In the genomic region with DNA sequence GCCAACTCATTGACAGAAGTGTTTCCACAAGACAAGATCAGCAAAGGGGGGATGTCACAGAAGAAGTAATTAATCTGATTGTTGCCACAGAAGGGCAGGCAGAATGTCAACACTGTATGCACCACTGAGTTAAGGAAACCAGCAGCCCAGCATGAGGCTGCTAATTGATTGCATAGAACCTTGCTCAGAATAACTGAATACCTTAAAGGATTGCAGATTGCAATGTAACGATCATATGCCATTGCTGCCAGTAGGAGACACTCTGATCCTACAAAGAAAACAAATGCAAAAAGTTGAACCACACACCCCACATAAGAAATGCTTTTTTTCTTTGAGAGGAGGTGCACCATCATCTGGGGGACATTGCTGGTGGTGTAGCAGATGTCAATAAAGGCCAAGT, we compare ENCODE assay signal across 28 cellular contexts. TPM values are rescaled to one million over a fixed set of nuclear protein-coding genes. Genes with fewer than 3 reads are reported as not detected.
DNase-seq lines count a peak whose midpoint lies in the region; ATAC-seq and TF ChIP-seq lines count a peak whose summit lies in the region.
"Had no signal": no experiment of that assay in that cellular context is flagged by ENCODE, and none has a peak within 500 bp of the region (broad histone marks: within the 10 kb centered on the region; RNA-seq: fewer than 3 reads in every experiment).

No MANE protein-coding gene starts in this region.

- H3K9me3 ChIP-seq in SK-N-SH (no peaks in the 10 kb centered on the region), WERI-Rb-1 (ENCODE audit: severe bottlenecking) (peaks cover 2% of the 10 kb centered on the region), neuronal stem cell (replicated peaks in 1 of 2; ENCODE audit: control insufficient read depth in 2 of 2, insufficient read depth in 1 of 2, low read depth in 1 of 2, low read length in 2 of 2) (no peaks in the 10 kb centered on the region)

- no peak overlapping the region for H3K4me3 ChIP-seq in SK-N-SH (ENCODE audit: low read depth in 2 of 2, low read length in 1 of 2)
- no peak overlapping the region for H3K4me3 ChIP-seq in WERI-Rb-1 (ENCODE audit: low read depth, low read length)
- H3K4me3 ChIP-seq in neuronal stem cell (ENCODE audit: low read length in 2 of 2), result no peak overlapping the region
- H3K4me3 ChIP-seq: BLaER1 treated with 17β-estradiol and CSF1 and Interleukin-3, amounts not matched to agents 10 nM and 100 nM; smooth muscle cell had no signal

- H3K4me2 ChIP-seq in SK-N-SH, result no peak overlapping the region
- no peak overlapping the region for H3K4me2 ChIP-seq in neuronal stem cell (ENCODE audit: insufficient read depth, low read length, poor library complexity, severe bottlenecking)
- H3K4me2 ChIP-seq: BLaER1 treated with 17β-estradiol and CSF1 and Interleukin-3, amounts not matched to agents 10 nM and 100 nM; smooth muscle cell had no signal

- H3K36me3 Mint-ChIP-seq in activated CD8-positive, alpha-beta T cell treated with anti-CD3 and anti-CD28 coated beads, Interleukin-2, amount 10 ng/mL, durations not matched to agents 7 days and 5 days (ENCODE audit: low read depth), result no peaks in the 10 kb centered on the region
- H3K36me3 Mint-ChIP-seq: type B pancreatic cell had no signal

- no peak for TF ChIP-seq EP300 in SK-N-SH (IDR thresholded peaks at IDR 0.05; ENCODE audit: borderline replicate concordance in 1 of 2, low read depth in 1 of 2, low read length in 1 of 2)

- no peak overlapping the region for H3K18ac ChIP-seq in neuronal stem cell (ENCODE audit: low read length)

- H2AFZ ChIP-seq in SK-N-SH (ENCODE audit: low read depth) (no peak overlapping the region), neuronal stem cell (ENCODE audit: low read length) (no peak overlapping the region)

- no peaks in the 10 kb centered on the region for H4K20me1 ChIP-seq in SK-N-SH (ENCODE audit: insufficient read depth)
- H4K20me1 ChIP-seq: BLaER1 treated with 17β-estradiol and CSF1 and Interleukin-3, amounts not matched to agents 10 nM and 100 nM had no signal

- CTCF ChIA-PET in SK-N-SH (lab: Yijun Ruan, JAX), result no interaction called here
- CTCF ChIA-PET in activated CD8-positive, alpha-beta T cell treated with anti-CD3 and anti-CD28 coated beads, Interleukin-2, amount 10 ng/mL, durations not matched to agents 7 days and 5 days (lab: Charles Lee), result no interaction called here

- H3K14ac ChIP-seq in neuronal stem cell (ENCODE audit: low read length), result no peak overlapping the region

- H3K27ac ChIP-seq in SK-N-SH (ENCODE audit: low read depth in 2 of 2, low read length in 1 of 2), result no peak overlapping the region
- H3K27ac ChIP-seq in WERI-Rb-1, result no peak overlapping the region
- no peak overlapping the region for H3K27ac ChIP-seq in neuronal stem cell (replicated peaks; ENCODE audit: low read length)
- H3K27ac ChIP-seq: 22Rv1; BLaER1 treated with 17β-estradiol and CSF1 and Interleukin-3, amounts not matched to agents 10 nM and 100 nM had no signal

- no peak overlapping the region for H2BK12ac ChIP-seq in neuronal stem cell (ENCODE audit: low read length)

- H3K9me3 Mint-ChIP-seq in activated CD8-positive, alpha-beta T cell treated with anti-CD3 and anti-CD28 coated beads, Interleukin-2, amount 10 ng/mL, durations not matched to agents 7 days and 5 days (ENCODE audit: insufficient read depth), result no peaks in the 10 kb centered on the region
- H3K9me3 Mint-ChIP-seq: type B pancreatic cell had no signal

- H3K27ac Mint-ChIP-seq in activated CD8-positive, alpha-beta T cell treated with anti-CD3 and anti-CD28 coated beads, Interleukin-2, amount 10 ng/mL, durations not matched to agents 7 days and 5 days, result no peak overlapping the region
- H3K27ac Mint-ChIP-seq: dendritic cell treated with granulocyte-macrophage colony-stimulating factor and Interleukin-4, amounts not matched to agents 40 ng/mL and 50 ng/mL, for 4 days; HFFc6; type B pancreatic cell had no signal

- H3K23ac ChIP-seq in neuronal stem cell (ENCODE audit: low read depth, low read length, poor library complexity), result no peak overlapping the region

- H3K27me3 ChIP-seq in SK-N-SH (ENCODE audit: insufficient read depth) (no peaks in the 10 kb centered on the region; the same call in 1 of the 2 replicates), WERI-Rb-1 (ENCODE audit: insufficient read depth, low read depth, severe bottlenecking) (peaks cover 95% of the 10 kb centered on the region), neuronal stem cell (ENCODE audit: control insufficient read depth in 3 of 3, insufficient read depth in 3 of 3, low read depth in 1 of 3, low read length in 3 of 3) (no peaks in the 10 kb centered on the region)
- H3K27me3 ChIP-seq: BLaER1 treated with 17β-estradiol and CSF1 and Interleukin-3, amounts not matched to agents 10 nM and 100 nM had no signal

- H3K4me1 ChIP-seq in SK-N-SH (ENCODE audit: control insufficient read depth in 1 of 2, insufficient read depth in 2 of 2, low read depth in 1 of 2, low read length in 1 of 2) (no peaks in the 10 kb centered on the region), neuronal stem cell (ENCODE audit: control insufficient read depth in 2 of 2, insufficient read depth in 1 of 2, low read depth in 1 of 2, low read length in 2 of 2) (peaks cover 0 to 2% of the 10 kb centered on the region in 2 donors)
- H3K4me1 ChIP-seq: BLaER1 treated with 17β-estradiol and CSF1 and Interleukin-3, amounts not matched to agents 10 nM and 100 nM had no signal

- 0% methylated on average over 1 of the region's 1 CpG for WGBS in SK-N-SH (ENCODE audit: low lambda C conversion rate)
- WGBS in neuronal stem cell (ENCODE audit: extremely low coverage in 2 of 2, insufficient read length in 2 of 2, insufficient replicate concordance in 1 of 2), 2 donors, result no CpG with 5 or more reads among the region's 1 CpG

- no peak overlapping the region for H2AK5ac ChIP-seq in neuronal stem cell (ENCODE audit: low read depth, low read length)

- H3K4ac ChIP-seq in neuronal stem cell (ENCODE audit: low read length), result no peak overlapping the region

- no peak overlapping the region for H2BK120ac ChIP-seq in neuronal stem cell (ENCODE audit: low read depth, low read length)

- TF ChIP-seq CTCF in SK-N-SH (IDR thresholded peaks at IDR 0.05) (0 out of 2 replicates have a peak, but pooled peaks have one; percentile 6), WERI-Rb-1 (IDR thresholded peaks at IDR 0.05; ENCODE audit: low read depth, low read length) (peak; percentile 25; the same call in 1 of the 2 replicates)

- H4K8ac ChIP-seq in neuronal stem cell (ENCODE audit: low read depth, low read length), result no peak overlapping the region

- H3K4me3 Mint-ChIP-seq in activated CD8-positive, alpha-beta T cell treated with anti-CD3 and anti-CD28 coated beads, Interleukin-2, amount 10 ng/mL, durations not matched to agents 7 days and 5 days, result no peak overlapping the region
- H3K4me3 Mint-ChIP-seq: dendritic cell treated with granulocyte-macrophage colony-stimulating factor and Interleukin-4, amounts not matched to agents 40 ng/mL and 50 ng/mL, for 4 days; HFFc6; type B pancreatic cell had no signal

- no peaks in the 10 kb centered on the region for H3K4me1 Mint-ChIP-seq in activated CD8-positive, alpha-beta T cell treated with anti-CD3 and anti-CD28 coated beads, Interleukin-2, amount 10 ng/mL, durations not matched to agents 7 days and 5 days (ENCODE audit: low read depth)

- TF ChIP-seq RAD21 in SK-N-SH (IDR thresholded peaks at IDR 0.05; ENCODE audit: low read length), result no peak

- ATAC-seq in SK-N-SH treated with all-trans-retinoic acid at 6 μM for 48 hours, result no peak
- no peak for ATAC-seq in GM19324 (IDR thresholded peaks at IDR 0.05; ENCODE audit: low FRiP score, unreplicated experiment)
- no peak for ATAC-seq in activated CD8-positive, alpha-beta T cell treated with anti-CD3 and anti-CD28 coated beads, Interleukin-2, amount 10 ng/mL, durations not matched to agents 7 days and 5 days

- no peak overlapping the region for H4K91ac ChIP-seq in neuronal stem cell (ENCODE audit: low read depth, low read length, poor library complexity)

- H3K36me3 ChIP-seq in SK-N-SH (replicated peaks in 1 of 2; ENCODE audit: control insufficient read depth in 1 of 2, insufficient read depth in 2 of 2, low read length in 1 of 2), result no peaks in the 10 kb centered on the region
- H3K36me3 ChIP-seq in WERI-Rb-1, result no peaks in the 10 kb centered on the region
- no peaks in the 10 kb centered on the region for H3K36me3 ChIP-seq in neuronal stem cell (replicated peaks in 1 of 2; ENCODE audit: control insufficient read depth in 2 of 2, insufficient read depth in 2 of 2, low read length in 2 of 2)
- H3K36me3 ChIP-seq: BLaER1 treated with 17β-estradiol and CSF1 and Interleukin-3, amounts not matched to agents 10 nM and 100 nM had no signal

- DNase-seq in SK-N-SH (no peak), WERI-Rb-1 (no peak), neuronal stem cell (ENCODE audit: low spot score) (no peak)
- DNase-seq in activated CD8-positive, alpha-beta T cell treated with anti-CD3 and anti-CD28 coated beads, Interleukin-2, amount 10 ng/mL, durations not matched to agents 7 days and 5 days, result no peak
- DNase-seq: activated naive CD4-positive, alpha-beta T cell; activated T-cell treated with anti-CD3 and anti-CD28 coated beads, Interleukin-2, amount 50 U/mL, for 48 hours; caudate nucleus; DMS153; glutamatergic neuron; HFFc6; IMR-90; kidney; NCI-H1092 treated with DMSO at 0.1 percent for 48 hours; NCI-H187 treated with DMSO at 0.1 percent for 48 hours; NCI-H2171 treated with DMSO at 0.1 percent for 48 hours; NCI-H510A; stimulated activated naive CD4-positive, alpha-beta T cell had no signal

- peaks cover 15% of the 10 kb centered on the region for H3K27me3 Mint-ChIP-seq in activated CD8-positive, alpha-beta T cell treated with anti-CD3 and anti-CD28 coated beads, Interleukin-2, amount 10 ng/mL, durations not matched to agents 7 days and 5 days (ENCODE audit: low read depth)

- H3F3A ChIP-seq in SK-N-SH (replicated peaks; ENCODE audit: insufficient read depth), result no peaks in the 10 kb centered on the region

- H2BK15ac ChIP-seq in neuronal stem cell (ENCODE audit: low read length), result no peak overlapping the region

- no peaks in the 10 kb centered on the region for H3K79me2 ChIP-seq in SK-N-SH (ENCODE audit: insufficient read depth)

- H3K9ac ChIP-seq in SK-N-SH (no peak overlapping the region), neuronal stem cell (ENCODE audit: low read depth, low read length, poor library complexity) (no peak overlapping the region)
- H3K9ac ChIP-seq: BLaER1 treated with 17β-estradiol and CSF1 and Interleukin-3, amounts not matched to agents 10 nM and 100 nM had no signal

- no peak overlapping the region for H2BK5ac ChIP-seq in neuronal stem cell (ENCODE audit: low read length)

- H3K9me2 ChIP-seq in SK-N-SH, result no peaks in the 10 kb centered on the region

- peaks cover 1% of the 10 kb centered on the region for H3K79me1 ChIP-seq in neuronal stem cell (ENCODE audit: low read depth, low read length)

- POLR2A ChIA-PET in SK-N-SH (lab: Yijun Ruan, JAX), result no interaction called here
- POLR2A ChIA-PET in activated CD8-positive, alpha-beta T cell treated with anti-CD3 and anti-CD28 coated beads, Interleukin-2, amount 10 ng/mL, durations not matched to agents 7 days and 5 days (lab: Charles Lee), result no interaction called here

RNA-seq across cellular contexts. Expression of gene OR5V1, which starts 13.1 kb away (rescaled TPM):
- polyA plus RNA-seq in SK-N-SH (2012; rRNA removed), result not detected in 2 replicates
- not detected in 2 replicates for polyA plus RNA-seq in SK-N-SH (2012; cell fraction: cytosol; rRNA removed)
- not detected in 2 replicates for polyA plus RNA-seq in SK-N-SH (2012; cell fraction: nucleus; rRNA removed)
- not detected for total RNA-seq in activated CD8-positive, alpha-beta T cell treated with anti-CD3 and anti-CD28 coated beads, Interleukin-2, amount 10 ng/mL, durations not matched to agents 7 days and 5 days
- polyA plus RNA-seq in neuronal stem cell (2013, experiment 1 of 2), result not detected
- not detected for polyA plus RNA-seq in neuronal stem cell (2013, experiment 2 of 2)
- total RNA-seq: HFFc6; IMR-90; kidney; liver; myocyte; smooth muscle cell; T-helper 1 cell treated with Interleukin-12 subunit alpha and Interleukin-12 subunit beta and Interleukin-4 antibody, amounts not matched to agents 30 ng/mL and 1 ng/mL, for 36 hours had no signal
- polyA plus RNA-seq: esophagus, IMR-90, liver, smooth muscle cell had no signal

RNA-seq across cellular contexts. Expression of gene OR12D3, which starts 19.5 kb away (rescaled TPM):
- not detected in 2 replicates for polyA plus RNA-seq in SK-N-SH (2012; rRNA removed)
- polyA plus RNA-seq in SK-N-SH (2012; cell fraction: cytosol; rRNA removed), result not detected in 2 replicates
- not detected in 2 replicates for polyA plus RNA-seq in SK-N-SH (2012; cell fraction: nucleus; rRNA removed)
- total RNA-seq in activated CD8-positive, alpha-beta T cell treated with anti-CD3 and anti-CD28 coated beads, Interleukin-2, amount 10 ng/mL, durations not matched to agents 7 days and 5 days, result not detected
- not detected for polyA plus RNA-seq in neuronal stem cell (2013, experiment 1 of 2)
- polyA plus RNA-seq in neuronal stem cell (2013, experiment 2 of 2), result not detected
- total RNA-seq: HFFc6; IMR-90; kidney; liver; myocyte; smooth muscle cell; T-helper 1 cell treated with Interleukin-12 subunit alpha and Interleukin-12 subunit beta and Interleukin-4 antibody, amounts not matched to agents 30 ng/mL and 1 ng/mL, for 36 hours had no signal
- polyA plus RNA-seq: esophagus, IMR-90, liver, smooth muscle cell had no signal

RNA-seq across cellular contexts. Expression of gene OR12D2, which starts 39.8 kb away (rescaled TPM):
- polyA plus RNA-seq in SK-N-SH (2012; rRNA removed), result not detected in 2 replicates
- not detected in 2 replicates for polyA plus RNA-seq in SK-N-SH (2012; cell fraction: cytosol; rRNA removed)
- not detected in 2 replicates for polyA plus RNA-seq in SK-N-SH (2012; cell fraction: nucleus; rRNA removed)
- total RNA-seq in activated CD8-positive, alpha-beta T cell treated with anti-CD3 and anti-CD28 coated beads, Interleukin-2, amount 10 ng/mL, durations not matched to agents 7 days and 5 days, result not detected
- not detected for polyA plus RNA-seq in neuronal stem cell (2013, experiment 1 of 2)
- not detected for polyA plus RNA-seq in neuronal stem cell (2013, experiment 2 of 2)
- total RNA-seq: HFFc6; IMR-90; kidney; liver; myocyte; smooth muscle cell; T-helper 1 cell treated with Interleukin-12 subunit alpha and Interleukin-12 subunit beta and Interleukin-4 antibody, amounts not matched to agents 30 ng/mL and 1 ng/mL, for 36 hours had no signal
- polyA plus RNA-seq: esophagus, IMR-90, liver, smooth muscle cell had no signal

RNA-seq across cellular contexts. Expression of gene OR14J1, which starts 54.1 kb away (rescaled TPM):
- polyA plus RNA-seq in SK-N-SH (2012; rRNA removed), result not detected in 2 replicates
- polyA plus RNA-seq in SK-N-SH (2012; cell fraction: cytosol; rRNA removed), result not detected in 2 replicates
- polyA plus RNA-seq in SK-N-SH (2012; cell fraction: nucleus; rRNA removed), result not detected in 2 replicates
- not detected for total RNA-seq in activated CD8-positive, alpha-beta T cell treated with anti-CD3 and anti-CD28 coated beads, Interleukin-2, amount 10 ng/mL, durations not matched to agents 7 days and 5 days
- polyA plus RNA-seq in neuronal stem cell (2013, experiment 1 of 2), result not detected
- not detected for polyA plus RNA-seq in neuronal stem cell (2013, experiment 2 of 2)
- total RNA-seq: HFFc6; IMR-90; kidney; liver; myocyte; smooth muscle cell; T-helper 1 cell treated with Interleukin-12 subunit alpha and Interleukin-12 subunit beta and Interleukin-4 antibody, amounts not matched to agents 30 ng/mL and 1 ng/mL, for 36 hours had no signal
- polyA plus RNA-seq: esophagus, IMR-90, liver, smooth muscle cell had no signal

RNA-seq across cellular contexts. Expression of gene OR12D1, which starts 59.1 kb away (rescaled TPM):
- polyA plus RNA-seq in SK-N-SH (2012; rRNA removed), result not detected in 2 replicates
- not detected in 2 replicates for polyA plus RNA-seq in SK-N-SH (2012; cell fraction: cytosol; rRNA removed)
- polyA plus RNA-seq in SK-N-SH (2012; cell fraction: nucleus; rRNA removed), result not detected in 2 replicates
- total RNA-seq in activated CD8-positive, alpha-beta T cell treated with anti-CD3 and anti-CD28 coated beads, Interleukin-2, amount 10 ng/mL, durations not matched to agents 7 days and 5 days, result not detected
- not detected for polyA plus RNA-seq in neuronal stem cell (2013, experiment 1 of 2)
- not detected for polyA plus RNA-seq in neuronal stem cell (2013, experiment 2 of 2)
- total RNA-seq: HFFc6; IMR-90; kidney; liver; myocyte; smooth muscle cell; T-helper 1 cell treated with Interleukin-12 subunit alpha and Interleukin-12 subunit beta and Interleukin-4 antibody, amounts not matched to agents 30 ng/mL and 1 ng/mL, for 36 hours had no signal
- polyA plus RNA-seq: esophagus, IMR-90, liver, smooth muscle cell had no signal
